18 cellular contexts compared by ENCODE assay signal in the genomic region with DNA sequence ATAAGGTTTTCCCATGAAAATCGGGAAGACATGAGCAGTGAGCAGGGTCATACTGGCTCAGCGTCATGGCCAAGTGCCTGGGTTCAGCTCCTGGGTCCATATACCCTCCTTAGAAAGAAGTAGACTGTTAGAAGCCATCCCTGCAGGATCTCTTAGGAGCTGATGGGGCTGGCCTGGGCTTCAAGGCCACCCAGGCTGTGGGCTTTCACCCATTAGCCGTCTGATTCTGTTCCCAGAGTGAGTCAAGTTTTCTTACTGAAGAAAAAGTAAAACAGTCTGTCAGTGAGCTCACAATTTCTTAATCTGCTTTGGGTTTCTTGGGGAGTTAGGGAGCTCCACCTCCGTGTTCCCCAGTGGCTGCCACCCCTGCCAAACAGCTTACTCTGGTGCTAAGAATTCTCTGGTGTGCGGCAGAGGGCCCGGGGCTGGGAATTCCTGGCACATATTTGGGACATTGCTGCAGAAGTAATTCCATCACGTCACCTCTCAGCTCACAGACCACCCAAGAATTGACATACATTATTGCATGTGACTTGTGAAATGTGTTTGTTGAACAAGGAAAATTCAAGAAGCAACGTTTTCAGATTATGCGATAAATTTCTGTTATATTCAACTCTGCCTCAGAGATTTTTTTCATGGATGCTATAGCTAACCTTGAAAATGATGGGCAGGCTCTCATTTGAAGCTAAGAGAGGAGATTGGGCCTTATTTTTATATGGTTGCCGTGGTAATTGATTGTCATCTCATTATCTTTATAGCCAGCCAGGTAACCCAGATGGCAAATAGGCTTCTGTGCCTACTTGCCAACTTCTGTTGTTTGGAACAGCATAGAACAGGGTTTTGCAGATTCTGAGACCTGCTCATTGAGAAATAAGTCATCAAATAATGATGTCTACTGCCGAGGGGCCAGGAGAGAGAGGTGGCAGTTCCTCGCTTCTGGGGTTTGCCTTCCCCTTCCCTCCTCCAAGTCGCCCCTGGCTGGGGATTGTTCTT.
A peak's percentile ranks its signal among the peaks of the same experiment; 100 is the strongest.
DNase-seq lines count a peak whose midpoint lies in the region; ATAC-seq, FAIRE-seq and TF ChIP-seq lines count a peak whose summit lies in the region.
"Had no signal": no experiment of that assay in that cellular context is flagged by ENCODE, and none has a peak within 500 bp of the region (broad histone marks: within the 10 kb centered on the region; RNA-seq: fewer than 3 reads in every experiment).

No MANE protein-coding gene starts in this region.

- H3K9me3 Mint-ChIP-seq in MCF 10A (ENCODE audit: unreplicated experiment): no peaks in the 10 kb centered on the region
- H3K9me3 Mint-ChIP-seq: CD4-positive, alpha-beta T cell; HFFc6 had no signal

- intact Hi-C loops in pancreas (cut with DNase I): no loop called here
- intact Hi-C loops in MCF 10A (cut with micrococcal nuclease): no loop called here

- CTCF ChIA-PET in MCF 10A (lab: Yijun Ruan, JAX): interaction anchor here (0.6 to 1.7 kb wide), 5 partner anchors 9 to 525 kb away, joined by 3 to 7 read pairs (median 3); no protein-coding TSS in a partner anchor

- no peaks in the 10 kb centered on the region for H3K4me1 Mint-ChIP-seq in MCF 10A (ENCODE audit: insufficient read depth, unreplicated experiment)
- H3K4me1 Mint-ChIP-seq: B cell had no signal

- no peaks in the 10 kb centered on the region for H4K20me1 ChIP-seq in GM23248 (ENCODE audit: insufficient read depth)

- H3K79me2 ChIP-seq in GM23248 (ENCODE audit: insufficient read depth): no peaks in the 10 kb centered on the region

- H3K9me3 ChIP-seq in GM23248 (ENCODE audit: low read depth) (no peaks in the 10 kb centered on the region), pancreas (no peaks in the 10 kb centered on the region)

- no peak for TF ChIP-seq CTCF in pancreas (IDR thresholded peaks at IDR 0.05)
- TF ChIP-seq CTCF in MCF 10A (IDR thresholded peaks at IDR 0.05; ENCODE audit: unreplicated experiment): no peak

- H3K9ac ChIP-seq in GM23248: no peak overlapping the region

- no peak overlapping the region for H3K27ac ChIP-seq in GM23248
- H3K27ac ChIP-seq in pancreas: no peak overlapping the region
- H3K27ac ChIP-seq: HL-60 had no signal

- H3K4me1 ChIP-seq in GM23248 (ENCODE audit: insufficient read depth) (no peaks in the 10 kb centered on the region; the same call in 1 of the 2 replicates), pancreas (no peaks in the 10 kb centered on the region)

- peak; percentile 40 to 58 (median 49) for ATAC-seq in pancreas
- no peak for ATAC-seq in HG03460 (IDR thresholded peaks at IDR 0.05; ENCODE audit: unreplicated experiment)
- ATAC-seq in GM19035 (IDR thresholded peaks at IDR 0.05; ENCODE audit: unreplicated experiment): no peak
- ATAC-seq: Panc1 had no signal

- peaks cover 4% of the 10 kb centered on the region for H3K36me3 Mint-ChIP-seq in MCF 10A (ENCODE audit: insufficient read depth, unreplicated experiment)

- no peaks in the 10 kb centered on the region for H3F3A ChIP-seq in GM23248 (ENCODE audit: insufficient read depth)

- H3K27me3 Mint-ChIP-seq in MCF 10A (ENCODE audit: insufficient read depth, unreplicated experiment): no peaks in the 10 kb centered on the region
- H3K27me3 Mint-ChIP-seq: B cell; CD4-positive, alpha-beta T cell had no signal

- no peak overlapping the region for H3K4me3 Mint-ChIP-seq in MCF 10A (ENCODE audit: unreplicated experiment)
- H3K4me3 Mint-ChIP-seq: B cell; CD4-positive, alpha-beta T cell; HFFc6 had no signal

- no peak overlapping the region for H3K27ac Mint-ChIP-seq in MCF 10A (ENCODE audit: low read depth, unreplicated experiment)
- H3K27ac Mint-ChIP-seq: B cell; CD4-positive, alpha-beta T cell; HFFc6 had no signal

- H3K4me3 ChIP-seq in GM23248: no peak overlapping the region
- no peak overlapping the region for H3K4me3 ChIP-seq in pancreas

- POLR2A ChIA-PET in MCF 10A (lab: Yijun Ruan, JAX): interaction anchor here (2.8 kb wide), 1 partner anchor 9 kb away, joined by 5 read pairs; no protein-coding TSS in a partner anchor

- peaks cover 32% of the 10 kb centered on the region for H3K27me3 ChIP-seq in GM23248 (replicated peaks; ENCODE audit: insufficient read depth)
- H3K27me3 ChIP-seq in pancreas: no peaks in the 10 kb centered on the region

- no peak overlapping the region for H3K4me2 ChIP-seq in GM23248 (ENCODE audit: unreplicated experiment)

- in situ Hi-C loops in GM23248 (cut with MboI): no loop called here

- no peak overlapping the region for H2AFZ ChIP-seq in GM23248

- no peak for FAIRE-seq in pancreas (lab: Jason Lieb, UNC)
- FAIRE-seq: D721Med had no signal

- no peaks in the 10 kb centered on the region for H3K9me2 ChIP-seq in GM23248 (ENCODE audit: insufficient read depth)

- H3K36me3 ChIP-seq in GM23248 (ENCODE audit: low read depth): no peaks in the 10 kb centered on the region
- H3K36me3 ChIP-seq in pancreas: no peaks in the 10 kb centered on the region

- 24 to 26% methylated on average over 13 of the region's 13 CpGs for WGBS in GM23248 (ENCODE audit: low coverage in 1 of 2, low lambda C conversion rate in 2 of 2, missing lambda C conversion rate in 2 of 2), 2 experiments
- WGBS in pancreas, 2 donors: 80 to 81% methylated on average over 13 of the region's 13 CpGs

- BruUV-seq in MCF 10A (replicated peaks; lab: Mats Ljungman, UMichigan): no TSS peak

- DNase-seq in GM23248 (peak; percentile 56), NCI-H2081 (lab: John Stamatoyannopoulos, UW) (peak; percentile 47 to 60), cerebellar cortex (ENCODE audit: low spot score) (peak; percentile 79), pancreas (no peak), MCF 10A (ENCODE audit: unreplicated experiment) (no peak)
- DNase-seq: CD4-positive, alpha-beta T cell; DMS79 treated with DMSO at 0.1 percent for 48 hours; HFFc6; NCI-H187 treated with DMSO at 0.1 percent for 48 hours; NCI-H226; NCI-H526 treated with DMSO at 0.1 percent for 48 hours; Right ventricle myocardium superior had no signal

Comparison
In these comparisons a context has a peak if more than half of its experiments do, and no peak if none do; other contexts are left out.
1. DNase-seq: peak in GM23248 (single experiment), NCI-H2081 (2 of 2) and cerebellar cortex (single experiment); none in pancreas (0 of 6) and MCF 10A (single experiment).
2. ATAC-seq: peak in pancreas (4 of 4); none in HG03460 (single experiment) and GM19035 (single experiment).